ENCODE assay signal across 21 cellular contexts in genomic region chr1:10682114-10682445, GRCh38.
DNase-seq lines count a peak whose midpoint lies in the region; ATAC-seq, FAIRE-seq and TF ChIP-seq lines count a peak whose summit lies in the region.
"Had no signal": no experiment of that assay in that cellular context is flagged by ENCODE, and none has a peak within 500 bp of the region (broad histone marks: within the 10 kb centered on the region; RNA-seq: fewer than 3 reads in every experiment).

No MANE protein-coding gene starts in this region.

- H3K4me1 Mint-ChIP-seq in activated T-cell treated with anti-CD3 and anti-CD28 coated beads, Interleukin-2, amount 50 U/mL, for 24 hours (ENCODE audit: low read depth), result no peaks in the 10 kb centered on the region
- H3K4me1 Mint-ChIP-seq: activated CD8-positive, alpha-beta memory T cell treated with anti-CD3 and anti-CD28 coated beads, Interleukin-2, amount 10 ng/mL, durations not matched to agents 7 days and 5 days had no signal

- H3K9me3 ChIP-seq in right atrium auricular region (no peaks in the 10 kb centered on the region), right cardiac atrium (ENCODE audit: control insufficient read depth, low read length) (no peaks in the 10 kb centered on the region), pancreas (no peaks in the 10 kb centered on the region), upper lobe of right lung (no peaks in the 10 kb centered on the region)

- WGBS in right cardiac atrium, result 32% methylated on average over 9 of the region's 9 CpGs
- WGBS in pancreas, 2 donors, result 23 to 26% methylated on average over 9 of the region's 9 CpGs

- H3K4me3 Mint-ChIP-seq in activated T-cell treated with anti-CD3 and anti-CD28 coated beads, Interleukin-2, amount 50 U/mL, for 24 hours, result no peak overlapping the region
- H3K4me3 Mint-ChIP-seq: activated CD8-positive, alpha-beta memory T cell treated with anti-CD3 and anti-CD28 coated beads, Interleukin-2, amount 10 ng/mL, durations not matched to agents 7 days and 5 days; stimulated activated naive CD8-positive, alpha-beta T cell treated with anti-CD3 and anti-CD28 coated beads, Interleukin-15, amount 100 ng/mL, for 72 hours; T-helper 17 cell had no signal

- no peaks in the 10 kb centered on the region for H3K36me3 Mint-ChIP-seq in activated T-cell treated with anti-CD3 and anti-CD28 coated beads, Interleukin-2, amount 50 U/mL, for 24 hours (ENCODE audit: low read depth)
- H3K36me3 Mint-ChIP-seq: activated CD8-positive, alpha-beta memory T cell treated with anti-CD3 and anti-CD28 coated beads, Interleukin-2, amount 10 ng/mL, durations not matched to agents 7 days and 5 days had no signal

- H3K27ac Mint-ChIP-seq in activated T-cell treated with anti-CD3 and anti-CD28 coated beads, Interleukin-2, amount 50 U/mL, for 24 hours, result no peak overlapping the region
- H3K27ac Mint-ChIP-seq: activated CD8-positive, alpha-beta memory T cell treated with anti-CD3 and anti-CD28 coated beads, Interleukin-2, amount 10 ng/mL, durations not matched to agents 7 days and 5 days; T-helper 17 cell had no signal

- ATAC-seq in left cardiac atrium, result no peak
- ATAC-seq in right cardiac atrium, result no peak
- ATAC-seq in pancreas, result no peak
- ATAC-seq in upper lobe of right lung, result no peak
- ATAC-seq in GM21360 (IDR thresholded peaks at IDR 0.05; ENCODE audit: unreplicated experiment), result no peak
- ATAC-seq: activated CD8-positive, alpha-beta memory T cell treated with anti-CD3 and anti-CD28 coated beads, Interleukin-2, amount 10 ng/mL, durations not matched to agents 7 days and 5 days; stimulated activated naive CD8-positive, alpha-beta T cell treated with anti-CD3 and anti-CD28 coated beads, Interleukin-15, amount 100 ng/mL, for 72 hours; T-helper 17 cell had no signal

- peaks cover 0 to 100% of the 10 kb centered on the region in 2 donors for H3K4me1 ChIP-seq in right atrium auricular region
- peaks cover 36% of the 10 kb centered on the region for H3K4me1 ChIP-seq in right cardiac atrium (ENCODE audit: control insufficient read depth, insufficient read depth, low read length)
- peaks cover 21 to 54% (median 45%) of the 10 kb centered on the region in 3 donors for H3K4me1 ChIP-seq in pancreas
- peaks cover 72% of the 10 kb centered on the region for H3K4me1 ChIP-seq in upper lobe of right lung

- H3K36me3 ChIP-seq in right atrium auricular region, result no peaks in the 10 kb centered on the region
- H3K36me3 ChIP-seq in pancreas, result no peaks in the 10 kb centered on the region
- no peaks in the 10 kb centered on the region for H3K36me3 ChIP-seq in upper lobe of right lung

- DNase-seq in right atrium auricular region (ENCODE audit: low spot score) (no peak), left cardiac atrium (no peak), right cardiac atrium (no peak), pancreas (no peak), upper lobe of right lung (no peak), iPS-NIHi7 (ENCODE audit: extremely low spot score) (no peak)
- no peak for DNase-seq in activated T-cell treated with anti-CD3 and anti-CD28 coated beads, Interleukin-2, amount 50 U/mL, for 24 hours
- DNase-seq: activated CD8-positive, alpha-beta memory T cell treated with anti-CD3 and anti-CD28 coated beads, Interleukin-2, amount 10 ng/mL, durations not matched to agents 7 days and 5 days; activated gamma-delta T cell treated with Interleukin-2 at 50 U/mL for 16 hours; anterior cingulate cortex; GDM1; NCI-H1436 treated with DMSO at 0.1 percent for 48 hours; NCI-H446; stimulated activated CD4-positive, alpha-beta T cell treated with anti-CD3 and anti-CD28 coated beads, Interleukin-15, amount 100 ng/mL, for 24 hours; stimulated activated naive CD8-positive, alpha-beta T cell treated with anti-CD3 and anti-CD28 coated beads, Interleukin-15, amount 100 ng/mL, for 72 hours; T-helper 17 cell had no signal

- no peaks in the 10 kb centered on the region for H3K27me3 Mint-ChIP-seq in activated T-cell treated with anti-CD3 and anti-CD28 coated beads, Interleukin-2, amount 50 U/mL, for 24 hours
- H3K27me3 Mint-ChIP-seq: activated CD8-positive, alpha-beta memory T cell treated with anti-CD3 and anti-CD28 coated beads, Interleukin-2, amount 10 ng/mL, durations not matched to agents 7 days and 5 days; stimulated activated naive CD8-positive, alpha-beta T cell treated with anti-CD3 and anti-CD28 coated beads, Interleukin-15, amount 100 ng/mL, for 72 hours; T-helper 17 cell had no signal

- H3K27ac ChIP-seq in right atrium auricular region (peak overlapping the region; percentile 86), right cardiac atrium (ENCODE audit: low read length) (peak overlapping the region; percentile 49), pancreas (peak overlapping the region in 3 of 4 donors; percentile 12 to 51 (median 28)), upper lobe of right lung (peak overlapping the region; percentile 36)

- no peak for TF ChIP-seq CTCF in right atrium auricular region (IDR thresholded peaks at IDR 0.05)
- no peak for TF ChIP-seq CTCF in pancreas (IDR thresholded peaks at IDR 0.05)
- no peak for TF ChIP-seq CTCF in upper lobe of right lung (IDR thresholded peaks at IDR 0.05)

- no peak for FAIRE-seq in pancreas (lab: Jason Lieb, UNC)
- FAIRE-seq: colon, endothelial cell of umbilical vein, GM12892, H1 had no signal

- H3K4me3 ChIP-seq in right atrium auricular region, result no peak overlapping the region
- H3K4me3 ChIP-seq in right cardiac atrium (ENCODE audit: low read length), result no peak overlapping the region
- no peak overlapping the region for H3K4me3 ChIP-seq in pancreas
- no peak overlapping the region for H3K4me3 ChIP-seq in upper lobe of right lung

- no peaks in the 10 kb centered on the region for H3K27me3 ChIP-seq in right atrium auricular region
- no peaks in the 10 kb centered on the region for H3K27me3 ChIP-seq in right cardiac atrium (ENCODE audit: control insufficient read depth, insufficient read depth)
- H3K27me3 ChIP-seq in pancreas, result no peaks in the 10 kb centered on the region
- no peaks in the 10 kb centered on the region for H3K27me3 ChIP-seq in upper lobe of right lung

- H3K9me3 Mint-ChIP-seq in activated T-cell treated with anti-CD3 and anti-CD28 coated beads, Interleukin-2, amount 50 U/mL, for 24 hours, result no peaks in the 10 kb centered on the region
- H3K9me3 Mint-ChIP-seq: stimulated activated naive CD8-positive, alpha-beta T cell treated with anti-CD3 and anti-CD28 coated beads, Interleukin-15, amount 100 ng/mL, for 72 hours had no signal

- intact Hi-C loops in left cardiac atrium (cut with DNase I) (no loop called here), right cardiac atrium (cut with DNase I) (loop anchor here in 3 of 4 donors (5.0 to 10.0 kb wide), 3 partner anchors 113 to 183 kb away; partner anchors contain the start of gene CASZ1 (in 2 of the 3)), pancreas (cut with DNase I) (loop anchor here in 1 of 3 donors (10.0 kb wide), 2 partner anchors 103 to 167 kb away; no protein-coding TSS in a partner anchor), upper lobe of right lung (cut with DNase I) (no loop called here)

Comparison
In these comparisons a context has a peak if more than half of its experiments do, and no peak if none do; other contexts are left out.
1. intact Hi-C loops: an anchor here in right cardiac atrium (5.0 to 10.0 kb wide); none called in left cardiac atrium and upper lobe of right lung.
2. H3K27ac ChIP-seq: peak in every context shown above with its lines; median percentile 86 in right atrium auricular region; 49 in right cardiac atrium; 36 in upper lobe of right lung; 28 in pancreas.